In the genomic region with DNA sequence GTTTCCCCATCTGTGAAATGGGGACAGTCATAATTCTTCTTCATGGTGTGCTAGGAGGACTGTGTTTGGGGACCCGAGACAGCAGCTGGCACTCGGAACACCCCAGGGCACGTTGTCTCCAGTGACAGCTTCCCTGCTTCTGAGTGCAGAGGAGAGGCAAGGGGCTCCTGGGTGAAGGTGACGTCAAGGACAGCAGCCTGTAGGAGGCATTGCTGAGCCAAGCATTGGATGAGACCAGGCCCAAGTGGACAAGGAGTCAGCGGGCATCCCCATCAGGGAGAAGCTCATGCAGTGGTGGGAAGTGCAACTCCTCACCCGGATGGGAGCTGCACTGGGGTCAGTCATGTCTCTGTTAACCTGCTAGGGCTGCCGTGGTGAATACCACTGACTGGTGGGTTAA, we compare ENCODE assay signal across 1 cellular context.
TF ChIP-seq lines count a peak whose summit lies in the region.

No MANE protein-coding gene starts in this region.

TF ChIP-seq in HepG2, 621 proteins besides CTCF, POLR2A, EP300 and RAD21:
- TF ChIP-seq, protein P1, sequence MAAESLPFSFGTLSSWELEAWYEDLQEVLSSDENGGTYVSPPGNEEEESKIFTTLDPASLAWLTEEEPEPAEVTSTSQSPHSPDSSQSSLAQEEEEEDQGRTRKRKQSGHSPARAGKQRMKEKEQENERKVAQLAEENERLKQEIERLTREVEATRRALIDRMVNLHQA (CRISPR knock-in tag; IDR thresholded peaks at IDR 0.05) = no peak
- TF ChIP-seq, protein P2, sequence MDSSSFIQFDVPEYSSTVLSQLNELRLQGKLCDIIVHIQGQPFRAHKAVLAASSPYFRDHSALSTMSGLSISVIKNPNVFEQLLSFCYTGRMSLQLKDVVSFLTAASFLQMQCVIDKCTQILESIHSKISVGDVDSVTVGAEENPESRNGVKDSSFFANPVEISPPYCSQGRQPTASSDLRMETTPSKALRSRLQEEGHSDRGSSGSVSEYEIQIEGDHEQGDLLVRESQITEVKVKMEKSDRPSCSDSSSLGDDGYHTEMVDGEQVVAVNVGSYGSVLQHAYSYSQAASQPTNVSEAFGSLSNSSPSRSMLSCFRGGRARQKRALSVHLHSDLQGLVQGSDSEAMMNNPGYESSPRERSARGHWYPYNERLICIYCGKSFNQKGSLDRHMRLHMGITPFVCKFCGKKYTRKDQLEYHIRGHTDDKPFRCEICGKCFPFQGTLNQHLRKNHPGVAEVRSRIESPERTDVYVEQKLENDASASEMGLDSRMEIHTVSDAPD (CRISPR knock-in tag; IDR thresholded peaks at IDR 0.05) = no peak
- TF ChIP-seq, protein P3, sequence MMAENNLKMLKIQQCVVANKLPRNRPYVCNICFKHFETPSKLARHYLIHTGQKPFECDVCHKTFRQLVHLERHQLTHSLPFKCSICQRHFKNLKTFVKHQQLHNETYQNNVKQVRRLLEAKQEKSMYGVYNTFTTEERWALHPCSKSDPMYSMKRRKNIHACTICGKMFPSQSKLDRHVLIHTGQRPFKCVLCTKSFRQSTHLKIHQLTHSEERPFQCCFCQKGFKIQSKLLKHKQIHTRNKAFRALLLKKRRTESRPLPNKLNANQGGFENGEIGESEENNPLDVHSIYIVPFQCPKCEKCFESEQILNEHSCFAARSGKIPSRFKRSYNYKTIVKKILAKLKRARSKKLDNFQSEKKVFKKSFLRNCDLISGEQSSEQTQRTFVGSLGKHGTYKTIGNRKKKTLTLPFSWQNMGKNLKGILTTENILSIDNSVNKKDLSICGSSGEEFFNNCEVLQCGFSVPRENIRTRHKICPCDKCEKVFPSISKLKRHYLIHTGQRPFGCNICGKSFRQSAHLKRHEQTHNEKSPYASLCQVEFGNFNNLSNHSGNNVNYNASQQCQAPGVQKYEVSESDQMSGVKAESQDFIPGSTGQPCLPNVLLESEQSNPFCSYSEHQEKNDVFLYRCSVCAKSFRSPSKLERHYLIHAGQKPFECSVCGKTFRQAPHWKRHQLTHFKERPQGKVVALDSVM (CRISPR knock-in tag; IDR thresholded peaks at IDR 0.05) = no peak
- TF ChIP-seq ZMYM3 (CRISPR knock-in tag; IDR thresholded peaks at IDR 0.05) = 0 out of 2 replicates have a peak, but pooled peaks have one; percentile 13
- TF ChIP-seq ZNF629 (CRISPR knock-in tag; conservative IDR thresholded peaks at IDR 0.05) = peak; percentile 87
